Comparison of ENCODE assay signal across 24 cellular contexts in the genomic region with DNA sequence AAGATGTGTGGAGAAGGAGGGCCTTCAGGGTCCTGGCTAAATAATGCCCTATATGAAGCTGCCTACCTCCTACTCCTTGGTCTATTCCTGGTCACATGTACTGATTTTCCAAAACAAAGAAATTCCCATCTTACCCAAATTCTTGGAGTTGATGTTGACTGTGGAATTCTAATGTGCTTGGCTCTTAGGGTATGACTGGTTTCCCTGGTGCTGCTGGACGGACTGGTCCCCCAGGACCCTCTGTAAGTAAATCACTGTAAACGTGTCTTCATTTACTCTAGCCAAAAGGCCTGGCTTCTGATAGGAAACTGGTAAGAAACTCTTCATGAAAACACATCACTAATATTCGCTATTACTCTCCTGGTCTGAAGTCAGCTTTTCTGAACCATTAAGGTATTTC. TPM values are rescaled to one million over a fixed set of nuclear protein-coding genes. Genes with fewer than 3 reads are reported as not detected.
DNase-seq lines count a peak whose midpoint lies in the region; ATAC-seq and TF ChIP-seq lines count a peak whose summit lies in the region.
"Had no signal": no experiment of that assay in that cellular context is flagged by ENCODE, and none has a peak within 500 bp of the region (broad histone marks: within the 10 kb centered on the region; RNA-seq: fewer than 3 reads in every experiment).

No MANE protein-coding gene starts in this region.

- DNase-seq in GM04504 (ENCODE audit: low read depth): peak; percentile 7
- DNase-seq in cardiac fibroblast (ENCODE audit: low read depth in 2 of 2): peak; percentile 22 to 47
- DNase-seq in thoracic aorta (ENCODE audit: low spot score): no peak
- no peak for DNase-seq in NCI-H187 (lab: John Stamatoyannopoulos, UW)
- no peak for DNase-seq in COLO829 (ENCODE audit: low spot score)
- no peak for DNase-seq in activated CD4-positive, alpha-beta T cell treated with anti-CD3 and anti-CD28 coated beads, Interleukin-2, amount 50 U/mL, for 48 hours
- DNase-seq: activated CD4-positive, alpha-beta memory T cell treated with anti-CD3 and anti-CD28 coated beads for 36 hours; aorta; COR-L47; DMS53; GDM1; H9; hippocampal formation; KG1; MM.1S; NCI-H1417 treated with DMSO at 0.1 percent for 48 hours; NCI-H774; psoas muscle; stimulated activated naive CD4-positive, alpha-beta T cell had no signal

- no peak for TF ChIP-seq POLR2A in gastroesophageal sphincter (IDR thresholded peaks at IDR 0.05)

- peak overlapping the region in 3 of 4 donors; percentile 1 to 78 (median 57) for H3K27ac ChIP-seq in gastroesophageal sphincter
- peak overlapping the region; percentile 44 to 53 for H3K27ac ChIP-seq in thoracic aorta
- H3K27ac ChIP-seq: BLaER1, neutrophil, psoas muscle had no signal

- TF ChIP-seq CTCF in cardiac fibroblast (IDR thresholded peaks at IDR 0.05; ENCODE audit: low read depth, low read length) (no peak), gastroesophageal sphincter (IDR thresholded peaks at IDR 0.05) (no peak), thoracic aorta (IDR thresholded peaks at IDR 0.05) (no peak)

- H3K4me3 ChIP-seq in cardiac fibroblast (replicated peaks in 1 of 2; ENCODE audit: low read depth in 2 of 2, low read length in 2 of 2): no peak overlapping the region
- no peak overlapping the region for H3K4me3 ChIP-seq in gastroesophageal sphincter
- H3K4me3 ChIP-seq in thoracic aorta: no peak overlapping the region
- H3K4me3 ChIP-seq: BLaER1, psoas muscle had no signal

- H3K4me1 ChIP-seq in gastroesophageal sphincter: peaks cover 0 to 34% (median 2%) of the 10 kb centered on the region in 3 donors
- peaks cover 3 to 35% of the 10 kb centered on the region in 2 donors for H3K4me1 ChIP-seq in thoracic aorta (ENCODE audit: control insufficient read depth in 1 of 2, low read depth in 2 of 2)
- H3K4me1 ChIP-seq: BLaER1, psoas muscle had no signal

- TF ChIP-seq EP300 in gastroesophageal sphincter (IDR thresholded peaks at IDR 0.05): no peak

- ATAC-seq in gastroesophageal sphincter (no peak), thoracic aorta (ENCODE audit: insufficient number of reproducible peaks, low FRiP score, low read depth) (no peak), HG03097 (IDR thresholded peaks at IDR 0.05; ENCODE audit: low FRiP score, unreplicated experiment) (no peak)
- ATAC-seq: activated naive CD4-positive, alpha-beta T cell treated with anti-CD3 and anti-CD28 coated beads, Interleukin-2, amount 50 U/mL, for 72 hours; psoas muscle had no signal

- H3K36me3 ChIP-seq in gastroesophageal sphincter: peaks cover 37 to 100% of the 10 kb centered on the region in 2 donors
- peaks cover 95% of the 10 kb centered on the region for H3K36me3 ChIP-seq in thoracic aorta
- H3K36me3 ChIP-seq: BLaER1, neutrophil had no signal

- WGBS in gastroesophageal sphincter (ENCODE audit: low coverage in 1 of 2), 2 donors: 48 to 60% methylated on average over 3 of the region's 3 CpGs

- H3K27me3 ChIP-seq in gastroesophageal sphincter (no peaks in the 10 kb centered on the region), thoracic aorta (replicated peaks; ENCODE audit: insufficient read depth) (no peaks in the 10 kb centered on the region)
- H3K27me3 ChIP-seq: BLaER1, neutrophil had no signal

- H3K9me3 ChIP-seq in gastroesophageal sphincter (no peaks in the 10 kb centered on the region), thoracic aorta (no peaks in the 10 kb centered on the region)
- H3K9me3 ChIP-seq: BLaER1, neutrophil, psoas muscle had no signal

RNA-seq across cellular contexts. Expression of a gene that starts 27.0 kb away (rescaled TPM):
- total RNA-seq in gastroesophageal sphincter (100 to 1,000 TPM; 203 to 686 (median 311) TPM), thoracic aorta (1,000 to 10,000 TPM; 1,117 to 1,356 TPM)
- total RNA-seq: activated CD4-positive, alpha-beta memory T cell treated with anti-CD3 and anti-CD28 coated beads for 36 hours; activated naive CD4-positive, alpha-beta T cell treated with anti-CD3 and anti-CD28 coated beads, Interleukin-2, amount 50 U/mL, for 72 hours had no signal

Comparison
In these comparisons a context has a peak if more than half of its experiments do, and no peak if none do; other contexts are left out.
1. DNase-seq: peak in GM04504 (single experiment) and cardiac fibroblast (2 of 2); none in thoracic aorta (single experiment), NCI-H187 (0 of 2), COLO829 (single experiment) and activated CD4-positive, alpha-beta T cell treated with anti-CD3 and anti-CD28 coated beads, Interleukin-2, amount 50 U/mL, for 48 hours (0 of 2).